2 cellular contexts compared by ENCODE assay signal in the genomic region with DNA sequence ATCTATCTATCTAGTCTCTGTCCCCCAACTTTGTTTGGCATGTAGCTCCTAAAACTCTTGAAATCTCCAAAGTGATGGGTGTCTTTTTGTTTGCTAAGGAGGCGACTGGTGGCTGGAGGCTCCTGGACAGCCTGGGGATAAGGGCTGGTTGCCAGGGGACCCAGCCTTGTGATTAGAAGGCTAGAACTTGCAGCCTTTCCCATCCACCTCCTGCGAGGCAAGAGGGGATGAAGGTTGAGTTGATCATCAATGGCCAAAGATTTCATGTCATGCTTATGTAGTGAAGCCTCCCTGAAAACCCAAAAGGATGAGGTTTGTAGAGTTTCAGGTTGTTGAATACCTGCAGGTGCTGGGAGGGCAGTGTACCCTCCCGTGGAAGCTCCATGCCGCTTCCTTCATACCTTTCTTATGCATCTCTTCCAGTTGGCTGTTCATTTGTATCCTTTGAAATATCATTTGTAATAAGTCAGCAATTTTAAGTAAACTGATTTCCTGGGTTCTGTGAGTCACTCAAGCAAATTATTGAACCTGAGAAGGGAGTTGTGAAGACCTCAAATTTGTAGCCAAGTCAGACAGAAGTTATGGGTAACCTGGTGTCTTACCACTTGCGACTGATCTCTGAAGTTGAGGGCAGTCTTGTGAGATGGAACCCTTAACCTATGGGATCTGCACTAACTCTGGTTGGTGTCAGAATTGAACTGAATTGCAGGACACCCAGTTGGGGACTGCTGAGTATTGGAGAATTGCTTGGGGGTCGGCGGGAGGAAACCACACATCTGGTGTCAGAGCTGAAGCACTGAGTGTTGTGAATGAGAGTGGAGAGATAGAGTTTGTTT.
TF ChIP-seq lines count a peak whose summit lies in the region.

No MANE protein-coding gene starts in this region.

TF ChIP-seq in HepG2, 621 proteins besides CTCF, POLR2A, EP300 and RAD21:
- TF ChIP-seq MAFK (conservative IDR thresholded peaks at IDR 0.05 in 1 of 2, IDR thresholded peaks at IDR 0.05 in 1 of 2; ENCODE audit: low read length in 2 of 2) (peak; percentile 63 to 68), TCF7 (IDR thresholded peaks at IDR 0.05; ENCODE audit: low read depth) (no peak), ZNF891 (CRISPR knock-in tag; IDR thresholded peaks at IDR 0.05) (no peak), MAFF (IDR thresholded peaks at IDR 0.05; ENCODE audit: low read depth, low read length) (peak; percentile 56), EZH2 (conservative IDR thresholded peaks at IDR 0.05; ENCODE audit: low read depth, low read length) (no peak), ZMAT3 (CRISPR knock-in tag; conservative IDR thresholded peaks at IDR 0.05) (no peak), ZNF180 (CRISPR knock-in tag; IDR thresholded peaks at IDR 0.05; ENCODE audit: borderline replicate concordance, low read depth) (no peak), KAT7 (CRISPR knock-in tag; IDR thresholded peaks at IDR 0.05; ENCODE audit: borderline replicate concordance) (no peak), ZNF788 (CRISPR knock-in tag; IDR thresholded peaks at IDR 0.05; ENCODE audit: borderline replicate concordance) (no peak), GLI4 (CRISPR knock-in tag; IDR thresholded peaks at IDR 0.05; ENCODE audit: borderline replicate concordance) (no peak), RFX3 (CRISPR knock-in tag; IDR thresholded peaks at IDR 0.05) (no peak), RBM22 (optimal IDR thresholded peaks at IDR 0.05; ENCODE audit: low read length) (peak; percentile 11), ETV5 (CRISPR knock-in tag; IDR thresholded peaks at IDR 0.05; ENCODE audit: borderline replicate concordance) (no peak), SYNCRIP (IDR thresholded peaks at IDR 0.05; ENCODE audit: insufficient read depth, low read depth, low read length) (no peak), ZNF234 (CRISPR knock-in tag; conservative IDR thresholded peaks at IDR 0.05) (no peak), ZNF274 (CRISPR knock-in tag; IDR thresholded peaks at IDR 0.05) (no peak)
- TF ChIP-seq, protein P1, sequence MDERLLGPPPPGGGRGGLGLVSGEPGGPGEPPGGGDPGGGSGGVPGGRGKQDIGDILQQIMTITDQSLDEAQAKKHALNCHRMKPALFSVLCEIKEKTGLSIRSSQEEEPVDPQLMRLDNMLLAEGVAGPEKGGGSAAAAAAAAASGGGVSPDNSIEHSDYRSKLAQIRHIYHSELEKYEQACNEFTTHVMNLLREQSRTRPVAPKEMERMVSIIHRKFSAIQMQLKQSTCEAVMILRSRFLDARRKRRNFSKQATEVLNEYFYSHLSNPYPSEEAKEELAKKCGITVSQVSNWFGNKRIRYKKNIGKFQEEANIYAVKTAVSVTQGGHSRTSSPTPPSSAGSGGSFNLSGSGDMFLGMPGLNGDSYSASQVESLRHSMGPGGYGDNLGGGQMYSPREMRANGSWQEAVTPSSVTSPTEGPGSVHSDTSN (CRISPR knock-in tag; IDR thresholded peaks at IDR 0.05) = no peak

TF ChIP-seq in SK-N-SH, 30 proteins besides CTCF, POLR2A, EP300 and RAD21:
- no peak for TF ChIP-seq USF2 (IDR thresholded peaks at IDR 0.05; ENCODE audit: borderline replicate concordance, low read depth, low read length)
- no peak for TF ChIP-seq JUND (IDR thresholded peaks at IDR 0.05)
- TF ChIP-seq NFIC (IDR thresholded peaks at IDR 0.05; ENCODE audit: borderline replicate concordance) = no peak
- no peak for TF ChIP-seq SIN3A (IDR thresholded peaks at IDR 0.05; ENCODE audit: borderline replicate concordance, low read depth, low read length)
- TF ChIP-seq, protein P2, sequence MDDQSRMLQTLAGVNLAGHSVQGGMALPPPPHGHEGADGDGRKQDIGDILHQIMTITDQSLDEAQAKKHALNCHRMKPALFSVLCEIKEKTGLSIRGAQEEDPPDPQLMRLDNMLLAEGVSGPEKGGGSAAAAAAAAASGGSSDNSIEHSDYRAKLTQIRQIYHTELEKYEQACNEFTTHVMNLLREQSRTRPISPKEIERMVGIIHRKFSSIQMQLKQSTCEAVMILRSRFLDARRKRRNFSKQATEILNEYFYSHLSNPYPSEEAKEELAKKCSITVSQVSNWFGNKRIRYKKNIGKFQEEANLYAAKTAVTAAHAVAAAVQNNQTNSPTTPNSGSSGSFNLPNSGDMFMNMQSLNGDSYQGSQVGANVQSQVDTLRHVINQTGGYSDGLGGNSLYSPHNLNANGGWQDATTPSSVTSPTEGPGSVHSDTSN (IDR thresholded peaks at IDR 0.05) = no peak
- TF ChIP-seq POLR2AphosphoS5 (IDR thresholded peaks at IDR 0.05; ENCODE audit: low read depth, low read length) = no peak
- no peak for TF ChIP-seq SMC3 (IDR thresholded peaks at IDR 0.05; ENCODE audit: low read depth, low read length)
- no peak for TF ChIP-seq FOXM1 (IDR thresholded peaks at IDR 0.05; ENCODE audit: low read depth)
- no peak for TF ChIP-seq RFX5 (IDR thresholded peaks at IDR 0.05; ENCODE audit: low read length)
- TF ChIP-seq GABPA (IDR thresholded peaks at IDR 0.05; ENCODE audit: low read depth) = no peak
- no peak for TF ChIP-seq REST (IDR thresholded peaks at IDR 0.05; ENCODE audit: low read depth, low read length)
- TF ChIP-seq CHD2 (IDR thresholded peaks at IDR 0.05; ENCODE audit: low read length, partially characterized antibody) = no peak
